ENCODE assay signal across 13 cellular contexts in the genomic region with DNA sequence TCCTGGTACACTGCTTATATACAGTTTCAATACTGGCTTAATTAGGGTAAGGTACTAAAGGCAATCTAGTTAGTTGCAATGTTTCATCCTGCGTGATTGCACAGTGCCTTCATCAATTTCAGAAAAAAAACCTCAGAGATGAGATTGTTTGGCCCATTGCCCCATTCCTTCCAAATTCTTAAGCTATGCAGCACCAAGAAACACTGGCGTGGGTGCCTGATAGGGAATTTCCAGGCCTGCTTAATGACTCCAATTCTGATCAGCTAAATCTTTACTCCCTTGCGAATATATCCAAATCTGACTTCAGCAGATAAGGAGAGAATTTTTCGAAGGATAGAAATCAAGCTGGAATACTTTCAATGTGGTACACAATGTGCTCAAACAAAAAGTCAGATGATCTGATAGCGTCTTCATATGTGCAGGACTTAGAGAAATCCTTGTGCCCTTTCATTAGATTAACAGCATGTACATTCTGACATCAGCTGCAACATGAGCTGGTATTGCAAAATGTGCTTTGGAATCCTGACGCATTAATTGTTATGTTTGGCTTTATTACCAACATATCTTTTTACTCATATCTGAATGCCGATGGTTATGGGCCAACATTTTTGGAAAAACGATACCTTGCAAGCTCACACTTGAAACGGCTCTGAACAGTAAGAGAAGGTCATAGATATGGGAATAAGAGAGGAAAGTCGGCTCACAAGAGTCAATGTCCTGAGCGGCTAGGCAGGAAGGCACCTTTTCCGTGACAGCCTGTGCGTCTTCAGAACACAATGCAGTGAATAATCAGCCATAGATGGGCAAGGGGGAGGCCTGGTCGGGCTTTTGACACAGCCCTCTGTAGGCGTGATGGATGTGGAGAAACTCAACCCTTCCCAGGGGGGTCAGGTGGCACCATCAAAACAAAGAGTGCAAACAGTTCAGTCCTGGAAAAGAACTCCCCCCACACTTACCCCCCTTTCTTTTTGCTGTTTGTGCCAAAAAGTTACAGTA. TPM values are rescaled to one million over a fixed set of nuclear protein-coding genes. Genes with fewer than 3 reads are reported as not detected.
DNase-seq lines count a peak whose midpoint lies in the region; ATAC-seq lines count a peak whose summit lies in the region.
"Had no signal": no experiment of that assay in that cellular context is flagged by ENCODE, and none has a peak within 500 bp of the region (broad histone marks: within the 10 kb centered on the region; RNA-seq: fewer than 3 reads in every experiment).

No MANE protein-coding gene starts in this region.

- CTCF ChIA-PET in CD8-positive, alpha-beta memory T cell (lab: Charles Lee): no interaction called here

- no peaks in the 10 kb centered on the region for H3K9me3 Mint-ChIP-seq in CD8-positive, alpha-beta memory T cell
- H3K9me3 Mint-ChIP-seq in activated T-cell treated with anti-CD3 and anti-CD28 coated beads, Interleukin-2, amount 50 U/mL, for 24 hours: no peaks in the 10 kb centered on the region

- no peaks in the 10 kb centered on the region for H3K4me1 Mint-ChIP-seq in CD8-positive, alpha-beta memory T cell
- H3K4me1 Mint-ChIP-seq in activated T-cell treated with anti-CD3 and anti-CD28 coated beads, Interleukin-2, amount 50 U/mL, for 24 hours (ENCODE audit: low read depth): no peaks in the 10 kb centered on the region

- H3K27me3 ChIP-seq in CD8-positive, alpha-beta memory T cell (ENCODE audit: insufficient read depth, low read length, poor library complexity, severe bottlenecking): peaks cover 14% of the 10 kb centered on the region
- H3K27me3 ChIP-seq: BE2C, upper lobe of left lung had no signal

- H3K27ac ChIP-seq in CD8-positive, alpha-beta memory T cell (ENCODE audit: low read depth, low read length): no peak overlapping the region
- H3K27ac ChIP-seq: SK-N-MC, upper lobe of left lung had no signal

- in situ Hi-C loops in SK-MEL-5 (cut with HindIII; ENCODE audit: low pct_unique_long_range_greater_than_20kb, low sequenced_read_pairs): no loop called here

- ATAC-seq in HG03196 (IDR thresholded peaks at IDR 0.05; ENCODE audit: unreplicated experiment): no peak

- POLR2A ChIA-PET in CD8-positive, alpha-beta memory T cell (lab: Charles Lee): no interaction called here

- no peaks in the 10 kb centered on the region for H3K36me3 ChIP-seq in CD8-positive, alpha-beta memory T cell (ENCODE audit: insufficient read depth, low read length)
- H3K36me3 ChIP-seq: BE2C, upper lobe of left lung had no signal

- peaks cover 9 to 29% of the 10 kb centered on the region in 2 donors for H3K27me3 Mint-ChIP-seq in CD8-positive, alpha-beta memory T cell
- peaks cover 42% of the 10 kb centered on the region for H3K27me3 Mint-ChIP-seq in activated T-cell treated with anti-CD3 and anti-CD28 coated beads, Interleukin-2, amount 50 U/mL, for 24 hours

- no peak overlapping the region for H3K4me3 Mint-ChIP-seq in CD8-positive, alpha-beta memory T cell
- no peak overlapping the region for H3K4me3 Mint-ChIP-seq in activated T-cell treated with anti-CD3 and anti-CD28 coated beads, Interleukin-2, amount 50 U/mL, for 24 hours

- DNase-seq in AG20443 (ENCODE audit: low spot score) (peak; percentile 74), SK-MEL-5 (ENCODE audit: low read depth, low spot score) (peak; percentile 19), fibroblast of peridontal ligament (ENCODE audit: extremely low read depth) (peak; percentile 98), posterior vena cava (ENCODE audit: low spot score) (peak; percentile 81), NCI-H187 treated with DMSO at 0.1 percent for 48 hours (lab: John Stamatoyannopoulos, UW) (no peak)
- no peak for DNase-seq in CD8-positive, alpha-beta memory T cell
- no peak for DNase-seq in activated T-cell treated with anti-CD3 and anti-CD28 coated beads, Interleukin-2, amount 50 U/mL, for 24 hours
- DNase-seq: BE2C; caudate nucleus; stimulated activated CD4-positive, alpha-beta T cell treated with anti-CD3 and anti-CD28 coated beads, Interleukin-4, amount 100 ng/mL, for 1 hour; upper lobe of left lung had no signal

- no peak overlapping the region for H3K27ac Mint-ChIP-seq in CD8-positive, alpha-beta memory T cell
- no peak overlapping the region for H3K27ac Mint-ChIP-seq in activated T-cell treated with anti-CD3 and anti-CD28 coated beads, Interleukin-2, amount 50 U/mL, for 24 hours

- intact Hi-C loops in posterior vena cava (cut with DNase I): loop anchor here (5.0 to 10.0 kb wide), 2 partner anchors 51 to 744 kb away; partner anchors contain the start of gene CTSL (in 1 of the 2)

- H3K4me1 ChIP-seq in CD8-positive, alpha-beta memory T cell (ENCODE audit: insufficient read depth, low read length): no peaks in the 10 kb centered on the region
- H3K4me1 ChIP-seq: BE2C had no signal

- H3K4me3 ChIP-seq in CD8-positive, alpha-beta memory T cell (ENCODE audit: low read length): no peak overlapping the region
- H3K4me3 ChIP-seq: SK-N-MC, upper lobe of left lung had no signal

- H3K36me3 Mint-ChIP-seq in CD8-positive, alpha-beta memory T cell: no peaks in the 10 kb centered on the region
- H3K36me3 Mint-ChIP-seq in activated T-cell treated with anti-CD3 and anti-CD28 coated beads, Interleukin-2, amount 50 U/mL, for 24 hours (ENCODE audit: low read depth): no peaks in the 10 kb centered on the region

- H3K9me3 ChIP-seq in CD8-positive, alpha-beta memory T cell (ENCODE audit: low read length): no peaks in the 10 kb centered on the region
- H3K9me3 ChIP-seq: BE2C, upper lobe of left lung had no signal

RNA-seq across cellular contexts. Expression of gene GAS1, which starts 36.3 kb away (rescaled TPM):
- 15.9 and 19.6 TPM in 2 replicates for total RNA-seq in SK-MEL-5 (2014; rRNA removed; shearing (Covaris generic))
- polyA plus RNA-seq in SK-MEL-5 (2015; cell fraction: cytosol; rRNA removed): 22.1 and 22.2 TPM in 2 replicates
- 3.8 and 6.2 TPM in 2 replicates for polyA plus RNA-seq in SK-MEL-5 (2015; cell fraction: nucleus; rRNA removed)
- 100 to 1,000 TPM; 160 to 204 TPM for total RNA-seq in posterior vena cava
- total RNA-seq in CD8-positive, alpha-beta memory T cell: under 1 TPM; 0.42 to 0.55 TPM
- 1.2 TPM for polyA plus RNA-seq in CD8-positive, alpha-beta memory T cell

Comparison
In these comparisons a context has a peak if more than half of its experiments do, and no peak if none do; other contexts are left out.
1. DNase-seq: peak in AG20443 (single experiment), SK-MEL-5 (single experiment), fibroblast of peridontal ligament (single experiment) and posterior vena cava (single experiment); none in CD8-positive, alpha-beta memory T cell (0 of 5), NCI-H187 treated with DMSO at 0.1 percent for 48 hours (single experiment) and activated T-cell treated with anti-CD3 and anti-CD28 coated beads, Interleukin-2, amount 50 U/mL, for 24 hours (single experiment).
2. RNA of gene GAS1, which starts 36.3 kb away (total RNA-seq): 160 to 204 TPM in posterior vena cava and 15.9 to 19.6 TPM in SK-MEL-5; 0.42 to 0.55 TPM in CD8-positive, alpha-beta memory T cell; every median in the first group is over 10 times any median in the second.